In genomic region chr10:78992333-78992732, GRCh38 we compare ENCODE assay signal across 12 cellular contexts.
DNase-seq lines count a peak whose midpoint lies in the region; ATAC-seq and TF ChIP-seq lines count a peak whose summit lies in the region.
"Had no signal": no experiment of that assay in that cellular context is flagged by ENCODE, and none has a peak within 500 bp of the region (broad histone marks: within the 10 kb centered on the region; RNA-seq: fewer than 3 reads in every experiment).

No MANE protein-coding gene starts in this region.

- no peak overlapping the region for H3K4me3 Mint-ChIP-seq in CD4-positive, CD25-positive, alpha-beta regulatory T cell
- H3K4me3 Mint-ChIP-seq in activated B cell treated with CpG ODN at 0.5 μM for 24 hours, result no peak overlapping the region
- H3K4me3 Mint-ChIP-seq: activated T-cell treated with anti-CD3 and anti-CD28 coated beads, Interleukin-2, amount 50 U/mL, for 4 hours had no signal

- TF ChIP-seq CTCF in activated B cell treated with CpG ODN at 0.5 μM for 24 hours (IDR thresholded peaks at IDR 0.05), result no peak

- POLR2A ChIA-PET in activated B cell treated with CpG ODN at 0.5 μM for 24 hours (lab: Charles Lee), result no interaction called here

- no peaks in the 10 kb centered on the region for H3K27me3 ChIP-seq in CD4-positive, CD25-positive, alpha-beta regulatory T cell (ENCODE audit: control insufficient read depth, insufficient read depth, low read length)

- intact Hi-C loops in activated B cell treated with CpG ODN at 0.5 μM for 24 hours (cut with micrococcal nuclease), result loop anchor here (1.0 to 5.0 kb wide), 2 partner anchors 18 to 75 kb away; partner anchors contain the start of gene ZMIZ1

- H3K27me3 Mint-ChIP-seq in CD4-positive, CD25-positive, alpha-beta regulatory T cell, result peaks cover 4% of the 10 kb centered on the region
- peaks cover 19% of the 10 kb centered on the region for H3K27me3 Mint-ChIP-seq in activated B cell treated with CpG ODN at 0.5 μM for 24 hours

- no peak overlapping the region for H3K27ac ChIP-seq in CD4-positive, CD25-positive, alpha-beta regulatory T cell (ENCODE audit: insufficient read depth, low read length, poor library complexity, severe bottlenecking)
- H3K27ac ChIP-seq: HL-60 had no signal

- DNase-seq in CD4-positive, CD25-positive, alpha-beta regulatory T cell, result peak in 2 of 3 donors; percentile 19 to 30
- DNase-seq in activated B cell treated with CpG ODN at 0.5 μM for 24 hours (no peak), EL (no peak), globus pallidus (ENCODE audit: low spot score) (no peak), NOMO-1 treated with dmso at 0.1 percent for 144 hours (lab: John Stamatoyannopoulos, UW; ENCODE audit: unreplicated experiment) (no peak)
- DNase-seq: activated T-cell treated with anti-CD3 and anti-CD28 coated beads, Interleukin-2, amount 50 U/mL, for 4 hours; aorta; H7 had no signal

- H3K36me3 ChIP-seq in CD4-positive, CD25-positive, alpha-beta regulatory T cell (ENCODE audit: control insufficient read depth, insufficient read depth, low read length), result no peaks in the 10 kb centered on the region

- H3K9me3 Mint-ChIP-seq in CD4-positive, CD25-positive, alpha-beta regulatory T cell, result no peaks in the 10 kb centered on the region
- no peaks in the 10 kb centered on the region for H3K9me3 Mint-ChIP-seq in activated B cell treated with CpG ODN at 0.5 μM for 24 hours
- H3K9me3 Mint-ChIP-seq: activated T-cell treated with anti-CD3 and anti-CD28 coated beads, Interleukin-2, amount 50 U/mL, for 4 hours had no signal

- no peaks in the 10 kb centered on the region for H3K36me3 Mint-ChIP-seq in CD4-positive, CD25-positive, alpha-beta regulatory T cell
- no peaks in the 10 kb centered on the region for H3K36me3 Mint-ChIP-seq in activated B cell treated with CpG ODN at 0.5 μM for 24 hours (ENCODE audit: low read depth)

- H3K27ac Mint-ChIP-seq in CD4-positive, CD25-positive, alpha-beta regulatory T cell, result peak overlapping the region in 2 of 3 donors; percentile 47 to 62
- H3K27ac Mint-ChIP-seq in activated B cell treated with CpG ODN at 0.5 μM for 24 hours, result no peak overlapping the region

- CTCF ChIA-PET in activated B cell treated with CpG ODN at 0.5 μM for 24 hours (lab: Charles Lee), result no interaction called here

- peaks cover 10% of the 10 kb centered on the region for H3K4me1 ChIP-seq in CD4-positive, CD25-positive, alpha-beta regulatory T cell (ENCODE audit: control insufficient read depth, insufficient read depth, low read length, poor library complexity, severe bottlenecking)

- ATAC-seq in CD4-positive, CD25-positive, alpha-beta regulatory T cell (ENCODE audit: low read depth in 2 of 2), result peak; percentile 47 to 61
- ATAC-seq in GM19438 (IDR thresholded peaks at IDR 0.05; ENCODE audit: low read depth, unreplicated experiment) (peak; percentile 84), HG03139 (IDR thresholded peaks at IDR 0.05; ENCODE audit: unreplicated experiment) (peak; percentile 87), activated B cell treated with CpG ODN at 0.5 μM for 24 hours (ENCODE audit: low read depth) (peak; percentile 92), GM19324 (IDR thresholded peaks at IDR 0.05; ENCODE audit: low FRiP score, unreplicated experiment) (no peak)

- H3K4me1 Mint-ChIP-seq in CD4-positive, CD25-positive, alpha-beta regulatory T cell, result peaks cover 6 to 27% (median 10%) of the 10 kb centered on the region in 4 donors
- H3K4me1 Mint-ChIP-seq in activated B cell treated with CpG ODN at 0.5 μM for 24 hours, result peaks cover 35% of the 10 kb centered on the region

- H3K9me3 ChIP-seq in CD4-positive, CD25-positive, alpha-beta regulatory T cell (ENCODE audit: control insufficient read depth in 2 of 2, low read length in 2 of 2), result no peaks in the 10 kb centered on the region

- no peak overlapping the region for H3K4me3 ChIP-seq in CD4-positive, CD25-positive, alpha-beta regulatory T cell (ENCODE audit: low read depth, low read length)

Comparison
In these comparisons a context has a peak if more than half of its experiments do, and no peak if none do; other contexts are left out.
1. DNase-seq: peak in CD4-positive, CD25-positive, alpha-beta regulatory T cell (2 of 3); none in activated B cell treated with CpG ODN at 0.5 μM for 24 hours (single experiment), EL (single experiment), globus pallidus (single experiment) and NOMO-1 treated with dmso at 0.1 percent for 144 hours (single experiment).